In the genomic region with DNA sequence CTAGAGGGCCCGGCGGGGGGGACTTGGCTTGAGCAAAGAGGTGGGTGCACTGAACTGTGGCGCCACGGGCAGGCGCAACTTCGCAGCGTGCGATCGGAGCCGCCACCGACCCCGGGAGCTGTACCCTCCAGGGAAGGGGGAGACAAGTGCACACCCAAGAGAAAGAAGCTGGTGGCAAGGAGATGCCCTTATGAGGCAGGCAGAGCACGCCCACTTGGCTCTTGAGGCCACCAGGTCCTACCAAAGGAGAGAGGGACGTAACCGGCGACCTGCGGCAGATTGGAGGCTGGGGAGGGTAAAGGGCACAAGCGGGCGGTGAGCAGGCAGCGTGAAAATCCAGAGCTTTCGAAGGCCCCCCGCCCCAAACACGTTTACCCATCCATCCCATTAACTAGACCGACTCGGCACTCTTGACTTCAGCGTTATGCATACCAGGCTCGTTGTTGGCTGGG, we compare ENCODE assay signal across 1 cellular context.
A peak's percentile ranks its signal among the peaks of the same experiment; 100 is the strongest.
TF ChIP-seq lines count a peak whose summit lies in the region.

No MANE protein-coding gene starts in this region.

TF ChIP-seq in K562, 482 proteins besides CTCF, POLR2A, EP300 and RAD21 (continued from another document):
- peak; percentile 0; the same call in 1 of the 2 replicates for TF ChIP-seq RBFOX2 (IDR thresholded peaks at IDR 0.05; ENCODE audit: low read depth, low read length)
